In the genomic region with DNA sequence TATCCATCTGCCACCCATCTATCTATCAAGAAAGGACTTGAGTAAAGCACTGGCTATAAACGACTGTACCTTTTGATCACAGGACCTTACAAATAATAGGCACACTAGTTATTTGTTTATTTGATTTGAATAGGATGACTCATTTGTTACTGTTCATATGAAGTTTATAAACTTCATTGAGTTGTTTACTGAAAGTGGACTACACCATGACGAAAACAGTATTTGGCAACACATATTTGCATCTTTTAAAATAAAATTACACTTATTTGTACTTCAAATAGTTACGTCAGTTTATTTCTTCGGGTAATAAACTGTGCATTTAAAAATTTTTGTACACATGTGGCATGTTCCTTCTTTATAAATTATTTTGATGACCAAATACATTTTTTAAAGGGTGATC, we compare ENCODE assay signal across 1 cellular context.
TF ChIP-seq lines count a peak whose summit lies in the region.

No MANE protein-coding gene starts in this region.

TF ChIP-seq in GM23338, 12 proteins besides CTCF, POLR2A, EP300 and RAD21 (continued from another document):
- TF ChIP-seq, protein P1, sequence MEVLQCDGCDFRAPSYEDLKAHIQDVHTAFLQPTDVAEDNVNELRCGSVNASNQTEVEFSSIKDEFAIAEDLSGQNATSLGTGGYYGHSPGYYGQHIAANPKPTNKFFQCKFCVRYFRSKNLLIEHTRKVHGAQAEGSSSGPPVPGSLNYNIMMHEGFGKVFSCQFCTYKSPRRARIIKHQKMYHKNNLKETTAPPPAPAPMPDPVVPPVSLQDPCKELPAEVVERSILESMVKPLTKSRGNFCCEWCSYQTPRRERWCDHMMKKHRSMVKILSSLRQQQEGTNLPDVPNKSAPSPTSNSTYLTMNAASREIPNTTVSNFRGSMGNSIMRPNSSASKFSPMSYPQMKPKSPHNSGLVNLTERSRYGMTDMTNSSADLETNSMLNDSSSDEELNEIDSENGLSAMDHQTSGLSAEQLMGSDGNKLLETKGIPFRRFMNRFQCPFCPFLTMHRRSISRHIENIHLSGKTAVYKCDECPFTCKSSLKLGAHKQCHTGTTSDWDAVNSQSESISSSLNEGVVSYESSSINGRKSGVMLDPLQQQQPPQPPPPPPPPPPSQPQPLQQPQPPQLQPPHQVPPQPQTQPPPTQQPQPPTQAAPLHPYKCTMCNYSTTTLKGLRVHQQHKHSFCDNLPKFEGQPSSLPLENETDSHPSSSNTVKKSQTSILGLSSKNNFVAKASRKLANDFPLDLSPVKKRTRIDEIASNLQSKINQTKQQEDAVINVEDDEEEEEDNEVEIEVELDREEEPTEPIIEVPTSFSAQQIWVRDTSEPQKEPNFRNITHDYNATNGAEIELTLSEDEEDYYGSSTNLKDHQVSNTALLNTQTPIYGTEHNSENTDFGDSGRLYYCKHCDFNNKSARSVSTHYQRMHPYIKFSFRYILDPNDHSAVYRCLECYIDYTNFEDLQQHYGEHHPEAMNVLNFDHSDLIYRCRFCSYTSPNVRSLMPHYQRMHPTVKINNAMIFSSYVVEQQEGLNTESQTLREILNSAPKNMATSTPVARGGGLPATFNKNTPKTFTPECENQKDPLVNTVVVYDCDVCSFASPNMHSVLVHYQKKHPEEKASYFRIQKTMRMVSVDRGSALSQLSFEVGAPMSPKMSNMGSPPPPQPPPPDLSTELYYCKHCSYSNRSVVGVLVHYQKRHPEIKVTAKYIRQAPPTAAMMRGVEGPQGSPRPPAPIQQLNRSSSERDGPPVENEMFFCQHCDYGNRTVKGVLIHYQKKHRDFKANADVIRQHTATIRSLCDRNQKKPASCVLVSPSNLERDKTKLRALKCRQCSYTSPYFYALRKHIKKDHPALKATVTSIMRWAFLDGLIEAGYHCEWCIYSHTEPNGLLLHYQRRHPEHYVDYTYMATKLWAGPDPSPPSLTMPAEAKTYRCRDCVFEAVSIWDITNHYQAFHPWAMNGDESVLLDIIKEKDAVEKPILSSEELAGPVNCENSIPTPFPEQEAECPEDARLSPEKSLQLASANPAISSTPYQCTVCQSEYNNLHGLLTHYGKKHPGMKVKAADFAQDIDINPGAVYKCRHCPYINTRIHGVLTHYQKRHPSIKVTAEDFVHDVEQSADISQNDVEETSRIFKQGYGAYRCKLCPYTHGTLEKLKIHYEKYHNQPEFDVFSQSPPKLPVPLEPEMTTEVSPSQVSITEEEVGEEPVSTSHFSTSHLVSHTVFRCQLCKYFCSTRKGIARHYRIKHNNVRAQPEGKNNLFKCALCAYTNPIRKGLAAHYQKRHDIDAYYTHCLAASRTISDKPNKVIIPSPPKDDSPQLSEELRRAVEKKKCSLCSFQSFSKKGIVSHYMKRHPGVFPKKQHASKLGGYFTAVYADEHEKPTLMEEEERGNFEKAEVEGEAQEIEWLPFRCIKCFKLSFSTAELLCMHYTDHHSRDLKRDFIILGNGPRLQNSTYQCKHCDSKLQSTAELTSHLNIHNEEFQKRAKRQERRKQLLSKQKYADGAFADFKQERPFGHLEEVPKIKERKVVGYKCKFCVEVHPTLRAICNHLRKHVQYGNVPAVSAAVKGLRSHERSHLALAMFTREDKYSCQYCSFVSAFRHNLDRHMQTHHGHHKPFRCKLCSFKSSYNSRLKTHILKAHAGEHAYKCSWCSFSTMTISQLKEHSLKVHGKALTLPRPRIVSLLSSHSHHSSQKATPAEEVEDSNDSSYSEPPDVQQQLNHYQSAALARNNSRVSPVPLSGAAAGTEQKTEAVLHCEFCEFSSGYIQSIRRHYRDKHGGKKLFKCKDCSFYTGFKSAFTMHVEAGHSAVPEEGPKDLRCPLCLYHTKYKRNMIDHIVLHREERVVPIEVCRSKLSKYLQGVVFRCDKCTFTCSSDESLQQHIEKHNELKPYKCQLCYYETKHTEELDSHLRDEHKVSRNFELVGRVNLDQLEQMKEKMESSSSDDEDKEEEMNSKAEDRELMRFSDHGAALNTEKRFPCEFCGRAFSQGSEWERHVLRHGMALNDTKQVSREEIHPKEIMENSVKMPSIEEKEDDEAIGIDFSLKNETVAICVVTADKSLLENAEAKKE (CRISPR knock-in tag; IDR thresholded peaks at IDR 0.05) = no peak
- TF ChIP-seq JUNB (IDR thresholded peaks at IDR 0.05; ENCODE audit: unreplicated experiment) = no peak
- no peak for TF ChIP-seq NANOG (IDR thresholded peaks at IDR 0.05; ENCODE audit: borderline replicate concordance)
- TF ChIP-seq ZNF331 (CRISPR knock-in tag; IDR thresholded peaks at IDR 0.05; ENCODE audit: low read depth) = no peak
- TF ChIP-seq POLR2AphosphoS5 (IDR thresholded peaks at IDR 0.05; ENCODE audit: low read depth) = no peak
- TF ChIP-seq, protein P2, sequence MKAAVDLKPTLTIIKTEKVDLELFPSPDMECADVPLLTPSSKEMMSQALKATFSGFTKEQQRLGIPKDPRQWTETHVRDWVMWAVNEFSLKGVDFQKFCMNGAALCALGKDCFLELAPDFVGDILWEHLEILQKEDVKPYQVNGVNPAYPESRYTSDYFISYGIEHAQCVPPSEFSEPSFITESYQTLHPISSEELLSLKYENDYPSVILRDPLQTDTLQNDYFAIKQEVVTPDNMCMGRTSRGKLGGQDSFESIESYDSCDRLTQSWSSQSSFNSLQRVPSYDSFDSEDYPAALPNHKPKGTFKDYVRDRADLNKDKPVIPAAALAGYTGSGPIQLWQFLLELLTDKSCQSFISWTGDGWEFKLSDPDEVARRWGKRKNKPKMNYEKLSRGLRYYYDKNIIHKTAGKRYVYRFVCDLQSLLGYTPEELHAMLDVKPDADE (IDR thresholded peaks at IDR 0.05) = no peak
- no peak for TF ChIP-seq EZH2 (IDR thresholded peaks at IDR 0.05; ENCODE audit: low read depth, unreplicated experiment)
- no peak for TF ChIP-seq EZH2phosphoT487 (IDR thresholded peaks at IDR 0.05; ENCODE audit: unreplicated experiment)
- no peak for TF ChIP-seq STAT1 (IDR thresholded peaks at IDR 0.05; ENCODE audit: unreplicated experiment)
- no peak for TF ChIP-seq CREB1 (CRISPR knock-in tag; IDR thresholded peaks at IDR 0.05; ENCODE audit: low read depth)
